ENCODE assay signal across 8 cellular contexts in the genomic region with DNA sequence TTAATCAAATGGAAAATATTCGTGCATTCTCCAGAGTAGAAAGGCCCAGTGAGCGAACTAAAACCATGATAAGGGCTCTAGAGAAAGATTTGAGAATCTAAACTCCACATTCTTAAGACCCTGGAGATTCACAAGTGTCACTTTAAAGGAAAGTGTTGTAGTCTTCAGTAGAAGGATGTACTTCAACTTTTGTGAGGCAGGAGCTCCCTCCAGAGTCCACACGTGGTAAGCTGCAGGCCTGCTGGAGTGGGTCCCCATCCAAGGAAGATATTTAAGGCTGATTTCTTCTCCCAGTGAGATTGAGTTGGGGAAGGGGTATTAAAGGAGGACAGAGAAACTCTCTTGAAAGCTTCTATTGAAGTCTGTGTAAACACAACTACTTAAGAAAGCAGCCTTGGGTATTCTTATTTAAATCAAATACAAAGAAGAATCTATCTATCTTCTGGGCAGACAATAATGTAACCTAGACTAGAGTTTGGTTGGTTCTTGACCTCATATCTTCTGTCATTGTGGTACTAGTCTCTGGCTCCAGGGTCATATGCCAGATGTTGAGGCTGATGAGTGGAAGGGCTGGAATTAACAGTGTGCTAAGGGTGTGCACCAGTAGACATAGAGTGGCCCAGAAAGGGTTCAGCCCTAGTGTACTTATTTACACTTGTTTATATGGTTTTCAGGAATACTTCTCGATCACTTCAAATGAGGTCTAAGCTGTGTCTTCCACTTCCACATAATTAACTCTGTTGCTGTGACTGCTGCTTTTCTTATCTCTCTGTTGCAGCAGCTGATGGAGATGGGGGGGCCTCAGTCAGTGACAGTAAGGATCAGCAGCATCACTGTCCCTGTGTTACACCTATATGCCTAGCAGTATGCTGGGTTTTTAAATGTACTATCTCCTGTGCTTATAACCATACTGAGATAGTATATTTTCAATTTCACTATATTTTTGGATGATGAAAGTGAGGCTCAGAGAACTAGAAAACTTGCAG.
DNase-seq lines count a peak whose midpoint lies in the region; ATAC-seq lines count a peak whose summit lies in the region.

No MANE protein-coding gene starts in this region.

- H4K12ac ChIP-seq in trophoblast cell (ENCODE audit: low read depth, low read length) = no peak overlapping the region

- H3K27ac ChIP-seq in trophoblast cell (ENCODE audit: low read depth, low read length) = no peak overlapping the region

- no peaks in the 10 kb centered on the region for H3K9me3 Mint-ChIP-seq in activated T-helper 2 cell treated with anti-CD3 and anti-CD28 coated beads, Interferon-gamma antibody, Interleukin-2, Interleukin-4, amounts not matched to agents 10 μg/mL and 5 μg/mL and 100 μg/mL, durations not matched to agents 14 hours and 24 hours and 36 hours

- peak; percentile 44 for DNase-seq in Daoy (ENCODE audit: low read depth)
- peak; percentile 4 for DNase-seq in HS-27A (ENCODE audit: low read depth)
- DNase-seq in RKO (ENCODE audit: low spot score) = peak; percentile 78
- DNase-seq in activated T-helper 2 cell treated with anti-CD3 and anti-CD28 coated beads, Interferon-gamma antibody, Interleukin-2, Interleukin-4, amounts not matched to agents 10 μg/mL and 5 μg/mL and 100 μg/mL, durations not matched to agents 14 hours and 24 hours and 36 hours (ENCODE audit: low spot score) = peak; percentile 29
- peak; percentile 40 for DNase-seq in foreskin melanocyte
- DNase-seq in trophoblast cell = peak; percentile 39 to 74
- no peak for DNase-seq in GOT3 (lab: John Stamatoyannopoulos, UW)

- no peak overlapping the region for H3K18ac ChIP-seq in trophoblast cell (ENCODE audit: low read length)

- no peaks in the 10 kb centered on the region for H3K79me2 ChIP-seq in trophoblast cell (ENCODE audit: control insufficient read depth, insufficient read depth, low read length, poor library complexity)

- H3K4me3 ChIP-seq in trophoblast cell (ENCODE audit: low read depth, low read length) = no peak overlapping the region

- no peak overlapping the region for H4K91ac ChIP-seq in trophoblast cell (ENCODE audit: low read depth, low read length)

- H3K4me3 Mint-ChIP-seq in activated T-helper 2 cell treated with anti-CD3 and anti-CD28 coated beads, Interferon-gamma antibody, Interleukin-2, Interleukin-4, amounts not matched to agents 10 μg/mL and 5 μg/mL and 100 μg/mL, durations not matched to agents 14 hours and 24 hours and 36 hours (ENCODE audit: low read depth) = no peak overlapping the region

- H3K9me3 ChIP-seq in trophoblast cell (ENCODE audit: insufficient read depth, low read depth, low read length) = no peaks in the 10 kb centered on the region

- no peaks in the 10 kb centered on the region for H3K27me3 ChIP-seq in trophoblast cell (ENCODE audit: insufficient read depth, low read length)

- no peaks in the 10 kb centered on the region for H3K36me3 Mint-ChIP-seq in activated T-helper 2 cell treated with anti-CD3 and anti-CD28 coated beads, Interferon-gamma antibody, Interleukin-2, Interleukin-4, amounts not matched to agents 10 μg/mL and 5 μg/mL and 100 μg/mL, durations not matched to agents 14 hours and 24 hours and 36 hours (ENCODE audit: low read depth)

- no CpG with 5 or more reads among the region's 4 CpGs for WGBS in trophoblast cell (ENCODE audit: extremely low coverage, insufficient coverage, insufficient read length)

- H2AFZ ChIP-seq in trophoblast cell (ENCODE audit: insufficient read depth, low read length, poor library complexity) = no peak overlapping the region

- no peak overlapping the region for H2BK120ac ChIP-seq in trophoblast cell (ENCODE audit: insufficient read depth, low read length, poor library complexity)

- no peaks in the 10 kb centered on the region for H3K36me3 ChIP-seq in trophoblast cell (ENCODE audit: control insufficient read depth in 1 of 2, insufficient read depth in 2 of 2, low read length in 2 of 2)

- peaks cover 2% of the 10 kb centered on the region for H3K4me1 Mint-ChIP-seq in activated T-helper 2 cell treated with anti-CD3 and anti-CD28 coated beads, Interferon-gamma antibody, Interleukin-2, Interleukin-4, amounts not matched to agents 10 μg/mL and 5 μg/mL and 100 μg/mL, durations not matched to agents 14 hours and 24 hours and 36 hours (ENCODE audit: low read depth)

- H2BK12ac ChIP-seq in trophoblast cell (ENCODE audit: low read length) = no peak overlapping the region

- no peak overlapping the region for H3K4ac ChIP-seq in trophoblast cell (ENCODE audit: low read depth, low read length)

- H3K27ac Mint-ChIP-seq in activated T-helper 2 cell treated with anti-CD3 and anti-CD28 coated beads, Interferon-gamma antibody, Interleukin-2, Interleukin-4, amounts not matched to agents 10 μg/mL and 5 μg/mL and 100 μg/mL, durations not matched to agents 14 hours and 24 hours and 36 hours = no peak overlapping the region

- H4K8ac ChIP-seq in trophoblast cell (ENCODE audit: low read depth, low read length) = no peak overlapping the region

- H3K14ac ChIP-seq in trophoblast cell (ENCODE audit: low read length) = no peak overlapping the region

- no peak overlapping the region for H2AK5ac ChIP-seq in trophoblast cell (ENCODE audit: low read length)

- no peak overlapping the region for H3K4me2 ChIP-seq in trophoblast cell (ENCODE audit: low read length)

- intact Hi-C loops in activated T-helper 2 cell treated with anti-CD3 and anti-CD28 coated beads, Interferon-gamma antibody, Interleukin-2, Interleukin-4, amounts not matched to agents 10 μg/mL and 5 μg/mL and 100 μg/mL, durations not matched to agents 14 hours and 24 hours and 36 hours (cut with micrococcal nuclease) = loop anchor here (1.0 to 2.0 kb wide), 3 partner anchors 89 to 245 kb away; a partner anchor contains a TSS

- H3K9ac ChIP-seq in trophoblast cell (ENCODE audit: low read length) = no peak overlapping the region

- no peaks in the 10 kb centered on the region for H3K4me1 ChIP-seq in trophoblast cell (ENCODE audit: control insufficient read depth in 1 of 2, insufficient read depth in 2 of 2, low read length in 2 of 2)

- no peak overlapping the region for H2BK5ac ChIP-seq in trophoblast cell (ENCODE audit: low read depth, low read length, poor library complexity)

- no peak overlapping the region for H3K23ac ChIP-seq in trophoblast cell (ENCODE audit: low read length)

- H3K27me3 Mint-ChIP-seq in activated T-helper 2 cell treated with anti-CD3 and anti-CD28 coated beads, Interferon-gamma antibody, Interleukin-2, Interleukin-4, amounts not matched to agents 10 μg/mL and 5 μg/mL and 100 μg/mL, durations not matched to agents 14 hours and 24 hours and 36 hours (ENCODE audit: low read depth) = no peaks in the 10 kb centered on the region

- no peaks in the 10 kb centered on the region for H3K79me1 ChIP-seq in trophoblast cell (ENCODE audit: low read length)

- peak; percentile 86 for ATAC-seq in GM21390 (IDR thresholded peaks at IDR 0.05; ENCODE audit: unreplicated experiment)
